8 cellular contexts compared by ENCODE assay signal in the genomic region with DNA sequence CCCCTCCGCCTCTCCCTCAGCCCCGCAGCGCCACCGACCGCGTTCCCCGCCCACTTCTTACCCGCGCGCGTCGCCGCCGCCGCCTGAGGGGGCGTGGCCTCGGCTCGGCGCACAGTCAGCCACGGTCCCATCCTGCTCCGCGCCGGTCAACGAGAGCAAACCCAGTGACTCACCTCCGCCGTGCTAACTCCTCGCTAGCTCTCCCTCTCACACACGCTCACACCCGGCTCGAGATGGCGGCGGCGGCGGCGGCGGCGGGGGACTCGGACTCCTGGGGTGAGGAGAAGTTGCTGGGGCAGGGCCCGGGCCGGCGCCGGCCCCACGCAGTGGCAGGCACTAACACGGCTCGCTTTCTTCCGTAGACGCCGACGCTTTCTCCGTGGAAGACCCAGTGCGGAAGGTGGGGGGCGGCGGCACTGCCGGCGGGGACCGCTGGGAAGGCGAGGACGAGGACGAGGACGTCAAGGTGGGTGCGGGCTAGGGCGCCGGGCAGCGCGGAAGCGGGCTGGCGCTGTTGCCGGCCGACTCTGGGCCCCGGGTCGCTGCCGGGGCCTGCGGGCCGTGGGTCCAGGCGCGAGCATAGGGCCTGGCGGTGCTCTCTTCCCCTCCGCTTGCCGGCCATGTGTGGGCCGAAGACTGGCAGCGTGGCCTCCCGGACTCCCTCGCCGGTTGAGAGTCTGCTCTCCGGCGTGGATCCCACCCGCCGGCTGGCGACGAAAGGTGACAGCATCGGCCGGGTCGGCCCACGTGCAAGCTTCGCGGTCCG. TPM values are rescaled to one million over a fixed set of nuclear protein-coding genes. Genes with fewer than 3 reads are reported as not detected.
DNase-seq lines count a peak whose midpoint lies in the region; TF ChIP-seq lines count a peak whose summit lies in the region.

EIF3J (plus strand) TSS at position 186 of the 766 bp plus-strand sequence; CDS start at position 234, 48 bp downstream.

- H3K27ac ChIP-seq in SK-N-MC, result peak within 1 kb of the TSS; percentile 82
- H3K27ac ChIP-seq in suprapubic skin, result peak within 1 kb of the TSS; percentile 99

- 1% methylated on average over 25 of the region's 97 CpGs for WGBS in suprapubic skin

- DNase-seq in GM04503 (ENCODE audit: low read depth), result peak; percentile 77
- DNase-seq in HFF-Myc (ENCODE audit: extremely low read depth, low read depth), result peak; percentile 86
- peak; percentile 92 for DNase-seq in MV-4-11 (lab: John Stamatoyannopoulos, UW)
- DNase-seq in SK-N-MC (ENCODE audit: low read depth, low spot score), result peak; percentile 34
- DNase-seq in activated naive CD4-positive, alpha-beta T cell treated with anti-CD3 and anti-CD28 coated beads, Interleukin-2, amount 50 U/mL, for 16 hours, result peak; percentile 95
- peak; percentile 36 for DNase-seq in glomerular endothelial cell (ENCODE audit: extremely low read depth, low read depth, low spot score)
- DNase-seq in occipital lobe (lab: John Stamatoyannopoulos, UW), result peak; percentile 92
- DNase-seq in suprapubic skin (ENCODE audit: low spot score in 2 of 2), result peak; percentile 96

- H3K27me3 ChIP-seq in suprapubic skin, result no peaks in the 10 kb centered on the region

- no peak for TF ChIP-seq CTCF in HFF-Myc (IDR thresholded peaks at IDR 0.05; ENCODE audit: low read depth, low read length, missing control alignments)
- no peak for TF ChIP-seq CTCF in suprapubic skin (IDR thresholded peaks at IDR 0.05)

- no peak for TF ChIP-seq EP300 in suprapubic skin (IDR thresholded peaks at IDR 0.05)

- peaks cover 37% of the 10 kb centered on the region for H3K4me1 ChIP-seq in suprapubic skin

- H3K9me3 ChIP-seq in SK-N-MC (ENCODE audit: low read depth, low read length), result no peaks in the 10 kb centered on the region
- H3K9me3 ChIP-seq in suprapubic skin, result no peaks in the 10 kb centered on the region

- H3K36me3 ChIP-seq in SK-N-MC (ENCODE audit: insufficient read depth, low read length), result peaks cover 31% of the 10 kb centered on the region
- peaks cover 10% of the 10 kb centered on the region for H3K36me3 ChIP-seq in suprapubic skin

- peak within 1 kb of the TSS; percentile 96 for H3K9ac ChIP-seq in SK-N-MC (ENCODE audit: insufficient read length)

- peak; percentile 58 to 84 for TF ChIP-seq POLR2A in suprapubic skin (IDR thresholded peaks at IDR 0.05)

- H3K4me3 ChIP-seq in HFF-Myc (replicated peaks; ENCODE audit: low read depth, low read length), result peak within 1 kb of the TSS; percentile 91
- H3K4me3 ChIP-seq in SK-N-MC, result peak within 1 kb of the TSS; percentile 84
- H3K4me3 ChIP-seq in suprapubic skin, result peak within 1 kb of the TSS; percentile 98

RNA-seq across cellular contexts. Expression of gene EIF3J, which starts in this region (rescaled TPM):
- 41.6 and 64.8 TPM in 2 replicates for total RNA-seq in glomerular endothelial cell
- total RNA-seq in occipital lobe, result 63.0 TPM
- total RNA-seq in suprapubic skin, result 10 to 100 TPM; 41.4 to 71.7 (median 57.7) TPM

Comparison
In these comparisons a context has a peak if more than half of its experiments do, and no peak if none do; other contexts are left out.
1. Peak in every context shown above with its lines: DNase-seq, H3K4me3 ChIP-seq and H3K27ac ChIP-seq.
2. DNase-seq: peak in every context shown above with its lines; median percentile 96 in suprapubic skin; 95 in activated naive CD4-positive, alpha-beta T cell treated with anti-CD3 and anti-CD28 coated beads, Interleukin-2, amount 50 U/mL, for 16 hours; 92 in MV-4-11; 92 in occipital lobe; 86 in HFF-Myc; 77 in GM04503; 36 in glomerular endothelial cell; 34 in SK-N-MC.